ENCODE assay signal across 16 cellular contexts in genomic region chr1:25760122-25760719, GRCh38.
"Had no signal": no experiment of that assay in that cellular context is flagged by ENCODE, and none has a peak within 500 bp of the region (broad histone marks: within the 10 kb centered on the region; RNA-seq: fewer than 3 reads in every experiment).

No MANE protein-coding gene starts in this region.

- H3K4me3 Mint-ChIP-seq: activated CD4-positive, alpha-beta T cell treated with anti-CD3 and anti-CD28 coated beads for 36 hours; activated CD8-positive, alpha-beta T cell treated with anti-CD3 and anti-CD28 coated beads for 36 hours; activated T-cell treated with anti-CD3 and anti-CD28 coated beads, Interleukin-2, amount 50 U/mL, for 72 hours; central memory CD8-positive, alpha-beta T cell; natural killer cell treated with Interleukin-12 subunit alpha and Interleukin-12 subunit beta and Interleukin-15 and Interleukin-18, amount 100 ng/mL, for 72 hours; type B pancreatic cell had no signal

- H3K27me3 Mint-ChIP-seq: activated CD4-positive, alpha-beta T cell treated with anti-CD3 and anti-CD28 coated beads for 36 hours; activated CD8-positive, alpha-beta T cell treated with anti-CD3 and anti-CD28 coated beads for 36 hours; central memory CD8-positive, alpha-beta T cell; natural killer cell treated with Interleukin-12 subunit alpha and Interleukin-12 subunit beta and Interleukin-15 and Interleukin-18, amount 100 ng/mL, for 72 hours had no signal

- H3K9me3 ChIP-seq: adrenal gland, mucosa of descending colon had no signal

- H3K4me3 ChIP-seq: adrenal gland, lung, mucosa of descending colon had no signal

- H3K9me3 Mint-ChIP-seq: activated CD8-positive, alpha-beta T cell treated with anti-CD3 and anti-CD28 coated beads for 36 hours; activated T-cell treated with anti-CD3 and anti-CD28 coated beads, Interleukin-2, amount 50 U/mL, for 72 hours; central memory CD8-positive, alpha-beta T cell; natural killer cell treated with Interleukin-12 subunit alpha and Interleukin-12 subunit beta and Interleukin-15 and Interleukin-18, amount 100 ng/mL, for 72 hours; type B pancreatic cell had no signal

- ATAC-seq: activated CD4-positive, alpha-beta T cell treated with anti-CD3 and anti-CD28 coated beads for 36 hours; activated CD8-positive, alpha-beta T cell treated with anti-CD3 and anti-CD28 coated beads for 36 hours; activated T-cell treated with anti-CD3 and anti-CD28 coated beads, Interleukin-2, amount 50 U/mL, for 72 hours; mucosa of descending colon; natural killer cell treated with Interleukin-12 subunit alpha and Interleukin-12 subunit beta and Interleukin-15 and Interleukin-18, amount 100 ng/mL, for 72 hours had no signal

- H3K27ac Mint-ChIP-seq: activated CD4-positive, alpha-beta T cell treated with anti-CD3 and anti-CD28 coated beads for 36 hours; activated CD8-positive, alpha-beta T cell treated with anti-CD3 and anti-CD28 coated beads for 36 hours; activated T-cell treated with anti-CD3 and anti-CD28 coated beads, Interleukin-2, amount 50 U/mL, for 72 hours; natural killer cell treated with Interleukin-12 subunit alpha and Interleukin-12 subunit beta and Interleukin-15 and Interleukin-18, amount 100 ng/mL, for 72 hours; type B pancreatic cell had no signal

- H3K4me1 ChIP-seq: adrenal gland had no signal

- H3K36me3 Mint-ChIP-seq: natural killer cell treated with Interleukin-12 subunit alpha and Interleukin-12 subunit beta and Interleukin-15 and Interleukin-18, amount 100 ng/mL, for 72 hours; type B pancreatic cell had no signal

- DNase-seq: activated CD4-positive, alpha-beta T cell treated with anti-CD3 and anti-CD28 coated beads for 36 hours; activated CD8-positive, alpha-beta memory T cell treated with anti-CD3 and anti-CD28 coated beads, Interleukin-2, amount 50 U/mL, for 4 hours; activated CD8-positive, alpha-beta T cell treated with anti-CD3 and anti-CD28 coated beads for 36 hours; activated naive CD4-positive, alpha-beta T cell; activated T-cell treated with anti-CD3 and anti-CD28 coated beads, Interleukin-2, amount 50 U/mL, for 72 hours; adrenal gland; dermis blood vessel endothelial cell; hypothalamus; mucosa of descending colon; stimulated activated CD4-positive, alpha-beta T cell treated with anti-CD3 and anti-CD28 coated beads, Interleukin-2, amount 100 ng/mL, for 48 hours; stimulated activated naive CD4-positive, alpha-beta T cell treated with Interleukin-2 at 50 U/mL for 16 hours had no signal

- H3K27ac ChIP-seq: adrenal gland, VCaP had no signal

- H3K27me3 ChIP-seq: adrenal gland had no signal
